8 cellular contexts compared by ENCODE assay signal in genomic region chr12:109804820-109805761, GRCh38. TPM values are rescaled to one million over a fixed set of nuclear protein-coding genes. Genes with fewer than 3 reads are reported as not detected.
DNase-seq lines count a peak whose midpoint lies in the region; ATAC-seq and TF ChIP-seq lines count a peak whose summit lies in the region.

No MANE protein-coding gene starts in this region.

- no peak overlapping the region for H3K4me3 ChIP-seq in lung

- peak; percentile 10 for DNase-seq in NCI-H510A treated with DMSO at 0.1 percent for 48 hours (lab: John Stamatoyannopoulos, UW)
- DNase-seq in NCI-H510A (lab: John Stamatoyannopoulos, UW) = no peak
- DNase-seq in NCI-H2196 (lab: John Stamatoyannopoulos, UW; ENCODE audit: unreplicated experiment) = peak; percentile 69
- DNase-seq in activated CD4-positive, alpha-beta T cell treated with anti-CD3 and anti-CD28 coated beads, Interleukin-2, amount 50 U/mL, for 4 hours = peak; percentile 58 to 65
- DNase-seq in ecto neural progenitor cell (ENCODE audit: low spot score) = peak; percentile 86
- DNase-seq in lung (ENCODE audit: low spot score) = peak; percentile 74
- DNase-seq in stimulated activated CD8-positive, alpha-beta memory T cell treated with anti-CD3 and anti-CD28 coated beads, Interleukin-12 subunit alpha, Interleukin-12 subunit beta, amount 100 ng/mL, for 4 hours (ENCODE audit: low read depth) = peak; percentile 36

- no peak overlapping the region for H3K27ac ChIP-seq in lung (ENCODE audit: low read depth in 1 of 2, low read length in 1 of 2)

- peak; percentile 88 for TF ChIP-seq CTCF in lung (IDR thresholded peaks at IDR 0.05; ENCODE audit: control extremely low read depth, extremely low read depth)

- no peaks in the 10 kb centered on the region for H3K9me3 ChIP-seq in lung (ENCODE audit: control insufficient read depth in 2 of 2, insufficient read depth in 1 of 2, low read length in 1 of 2)

- H3K36me3 ChIP-seq in lung (ENCODE audit: control insufficient read depth in 2 of 2, insufficient read depth in 2 of 2, low read length in 2 of 2) = no peaks in the 10 kb centered on the region

- no peaks in the 10 kb centered on the region for H3K4me1 ChIP-seq in lung (ENCODE audit: control insufficient read depth in 2 of 2, insufficient read depth in 2 of 2, low read length in 2 of 2)

- H3K27me3 ChIP-seq in lung (ENCODE audit: control insufficient read depth, insufficient read depth) = no peaks in the 10 kb centered on the region

- ATAC-seq in lung (ENCODE audit: insufficient read depth, low FRiP score) = peak; percentile 81
- ATAC-seq in HG02981 (IDR thresholded peaks at IDR 0.05; ENCODE audit: unreplicated experiment) = no peak

- 39 to 43% methylated on average over 12 of the region's 12 CpGs for WGBS in lung, 2 donors

RNA-seq across cellular contexts. Expression of gene TRPV4, which starts 28.1 kb away (rescaled TPM):
- 1 to 10 TPM; 2.1 to 6.5 TPM for total RNA-seq in lung
- polyA plus RNA-seq in lung = 1 to 10 TPM; 1.9 to 2.3 TPM
